ENCODE assay signal across 19 cellular contexts in the genomic region with DNA sequence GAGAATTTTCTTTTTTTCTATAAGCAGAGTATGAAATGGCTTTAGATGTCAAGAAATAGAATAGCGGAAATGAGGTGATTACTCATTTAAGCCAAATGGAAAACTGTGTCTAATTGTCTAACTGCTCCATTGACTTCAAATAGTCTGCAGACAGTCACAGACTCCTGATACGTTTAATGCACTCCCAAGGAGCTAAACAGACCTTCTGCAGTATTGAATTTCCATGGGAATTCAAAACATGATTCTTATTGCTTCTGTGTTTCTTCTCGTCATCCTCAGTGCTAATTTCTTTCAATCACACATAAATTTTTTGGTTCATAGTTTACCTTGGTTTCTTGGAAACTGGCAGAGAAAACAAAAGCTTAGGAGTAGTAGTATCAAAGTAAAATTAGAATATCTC.
"Had no signal": no experiment of that assay in that cellular context is flagged by ENCODE, and none has a peak within 500 bp of the region (broad histone marks: within the 10 kb centered on the region; RNA-seq: fewer than 3 reads in every experiment).

No MANE protein-coding gene starts in this region.

- H3K4me3 Mint-ChIP-seq: natural killer cell treated with Interleukin-12 subunit alpha and Interleukin-12 subunit beta and Interleukin-15 and Interleukin-18, amount 100 ng/mL, for 72 hours; stimulated activated effector memory CD8-positive, alpha-beta T cell treated with anti-CD3 and anti-CD28 coated beads, Interleukin-12 subunit alpha, Interleukin-12 subunit beta, amount 100 ng/mL, for 72 hours had no signal

- H3K27ac Mint-ChIP-seq: natural killer cell treated with Interleukin-12 subunit alpha and Interleukin-12 subunit beta and Interleukin-15 and Interleukin-18, amount 100 ng/mL, for 72 hours; progenitor cell of endocrine pancreas; stimulated activated effector memory CD8-positive, alpha-beta T cell treated with anti-CD3 and anti-CD28 coated beads, Interleukin-12 subunit alpha, Interleukin-12 subunit beta, amount 100 ng/mL, for 72 hours had no signal

- H3K4me1 Mint-ChIP-seq: stimulated activated effector memory CD8-positive, alpha-beta T cell treated with anti-CD3 and anti-CD28 coated beads, Interleukin-12 subunit alpha, Interleukin-12 subunit beta, amount 100 ng/mL, for 72 hours had no signal

- H3K27me3 Mint-ChIP-seq: natural killer cell treated with Interleukin-12 subunit alpha and Interleukin-12 subunit beta and Interleukin-15 and Interleukin-18, amount 100 ng/mL, for 72 hours; progenitor cell of endocrine pancreas had no signal

- DNase-seq: colonic mucosa; dermis blood vessel endothelial cell; foreskin melanocyte; head of caudate nucleus; left ventricle myocardium superior; mesenchymal stem cell; midbrain; occipital lobe; pancreas; right lobe of liver; stimulated activated CD4-positive, alpha-beta T cell treated with anti-CD3 and anti-CD28 coated beads, Interleukin-4, amount 100 ng/mL, for 1 hour; stimulated activated CD8-positive, alpha-beta memory T cell treated with anti-CD3 and anti-CD28 coated beads, Interleukin-4, amount 100 ng/mL, for 48 hours; stimulated activated naive CD8-positive, alpha-beta T cell treated with anti-CD3 and anti-CD28 coated beads, Interleukin-15, Interleukin-2, amounts not matched to agents 100 U/mL and 50 U/mL, for 24 hours; tibial artery had no signal

- ATAC-seq: left ventricle myocardium superior; natural killer cell treated with Interleukin-12 subunit alpha and Interleukin-12 subunit beta and Interleukin-15 and Interleukin-18, amount 100 ng/mL, for 72 hours; pancreas; right lobe of liver; stimulated activated effector memory CD8-positive, alpha-beta T cell treated with anti-CD3 and anti-CD28 coated beads, Interleukin-12 subunit alpha, Interleukin-12 subunit beta, amount 100 ng/mL, for 72 hours; stimulated activated naive CD8-positive, alpha-beta T cell treated with anti-CD3 and anti-CD28 coated beads, Interleukin-15, Interleukin-2, amounts not matched to agents 100 U/mL and 50 U/mL, for 24 hours had no signal

- H3K36me3 ChIP-seq: colonic mucosa, pancreas, right lobe of liver, tibial artery had no signal

- H3K27me3 ChIP-seq: colonic mucosa, hepatocyte, pancreas, right lobe of liver, tibial artery had no signal

- H3K4me3 ChIP-seq: colonic mucosa, hepatocyte, lung, pancreas, right lobe of liver, tibial artery had no signal

- H3K36me3 Mint-ChIP-seq: natural killer cell treated with Interleukin-12 subunit alpha and Interleukin-12 subunit beta and Interleukin-15 and Interleukin-18, amount 100 ng/mL, for 72 hours; stimulated activated effector memory CD8-positive, alpha-beta T cell treated with anti-CD3 and anti-CD28 coated beads, Interleukin-12 subunit alpha, Interleukin-12 subunit beta, amount 100 ng/mL, for 72 hours had no signal
